8 cellular contexts compared by ENCODE assay signal in the genomic region with DNA sequence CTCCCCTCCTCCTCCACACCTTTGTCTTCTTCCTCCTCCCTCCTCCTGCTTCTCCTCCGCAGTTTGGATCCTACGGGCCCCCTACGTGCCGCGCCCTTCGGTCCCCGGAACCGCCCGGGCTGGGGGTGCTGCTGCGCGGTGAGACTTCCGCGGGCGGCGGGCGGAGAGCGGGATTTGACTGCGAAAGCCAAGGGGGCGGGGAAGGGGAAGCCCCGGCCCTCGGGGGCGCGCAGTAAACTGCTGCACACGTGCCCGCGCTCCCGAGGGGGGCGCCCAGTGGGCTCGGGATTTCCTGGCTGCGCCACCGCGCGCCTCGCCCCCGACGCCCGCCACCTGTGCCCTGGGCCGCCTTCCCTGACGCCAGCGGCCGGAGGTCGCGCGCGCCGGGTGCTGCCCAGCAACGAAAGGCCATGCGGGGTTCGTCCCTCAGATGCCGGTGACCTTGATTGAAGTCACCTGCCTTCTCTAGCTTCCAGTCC.
DNase-seq lines count a peak whose midpoint lies in the region; ATAC-seq and TF ChIP-seq lines count a peak whose summit lies in the region.

No MANE protein-coding gene starts in this region.

- peak overlapping the region; percentile 85 for H2AFZ ChIP-seq in SU-DHL-6 (ENCODE audit: low read depth, low read length, severe bottlenecking)

- H4K20me1 ChIP-seq in SU-DHL-6 (ENCODE audit: low read depth, low read length): no peaks in the 10 kb centered on the region

- peak overlapping the region; percentile 45 for H3K4me2 ChIP-seq in SU-DHL-6 (ENCODE audit: low read depth, low read length, poor library complexity, severe bottlenecking)

- H3K4me3 ChIP-seq in AG04449 (ENCODE audit: low read depth, low read length) (0 out of 2 replicates have a peak overlapping the region, but pooled peaks have one; percentile 8), SU-DHL-6 (ENCODE audit: insufficient read depth, low read length, poor library complexity, severe bottlenecking) (peak overlapping the region; percentile 50), iPS-11a (ENCODE audit: low read depth, low read length) (peak overlapping the region; percentile 56)

- CTCF ChIA-PET in AG04449 (lab: Yijun Ruan, JAX): interaction anchor here (0.8 to 7.6 kb wide), 6 partner anchors 14 to 821 kb away, joined by 3 to 68 read pairs (median 4); no protein-coding TSS in a partner anchor

- peak overlapping the region; percentile 57 for H3K9ac ChIP-seq in SU-DHL-6 (ENCODE audit: low read length)

- H3K9me3 ChIP-seq in SU-DHL-6 (ENCODE audit: insufficient read depth, low read length): no peaks in the 10 kb centered on the region

- in situ Hi-C loops in GM13977 (cut with MboI; ENCODE audit: low pct_unique_long_range_greater_than_20kb, low sequenced_read_pairs, unreplicated experiment): loop anchor here (10.0 kb wide), 1 partner anchor 813 kb away; no protein-coding TSS in a partner anchor

- DNase-seq in AG04449 (ENCODE audit: low read depth, low spot score): no peak
- DNase-seq in GM13977 (ENCODE audit: low spot score): peak; percentile 75
- peak; percentile 52 for DNase-seq in stimulated activated naive CD8-positive, alpha-beta T cell treated with anti-CD3 and anti-CD28 coated beads, Interleukin-15, Interleukin-2, amounts not matched to agents 100 U/mL and 50 U/mL, for 24 hours
- DNase-seq in kidney tubule cell (ENCODE audit: low spot score): no peak
- DNase-seq in activated CD4-positive, alpha-beta T cell treated with anti-CD3 and anti-CD28 coated beads for 48 hours: no peak

- no peaks in the 10 kb centered on the region for H3K36me3 ChIP-seq in SU-DHL-6 (ENCODE audit: low read length)

- no peak overlapping the region for H3K27ac ChIP-seq in SU-DHL-6 (ENCODE audit: low read depth, low read length)

- H3K27me3 ChIP-seq in SU-DHL-6 (ENCODE audit: low read length): no peaks in the 10 kb centered on the region

- TF ChIP-seq CTCF in AG04449 (IDR thresholded peaks at IDR 0.05; ENCODE audit: insufficient read depth, low read length, missing control alignments) (no peak), GM13977 (IDR thresholded peaks at IDR 0.05; ENCODE audit: extremely low read depth, insufficient read depth, missing control alignments) (no peak), SU-DHL-6 (IDR thresholded peaks at IDR 0.05; ENCODE audit: insufficient read depth, low read length, poor library complexity, severe bottlenecking) (no peak)

- no peaks in the 10 kb centered on the region for H3K9me2 ChIP-seq in SU-DHL-6 (replicated peaks; ENCODE audit: insufficient read depth, low read length)

- ATAC-seq in stimulated activated naive CD8-positive, alpha-beta T cell treated with anti-CD3 and anti-CD28 coated beads, Interleukin-15, Interleukin-2, amounts not matched to agents 100 U/mL and 50 U/mL, for 24 hours: no peak
- ATAC-seq in GM21447 (IDR thresholded peaks at IDR 0.05; ENCODE audit: unreplicated experiment): no peak

- POLR2A ChIA-PET in AG04449 (lab: Yijun Ruan, JAX): no interaction called here

- 0 out of 2 replicates have a peak, but pooled peaks cover 5% of the 10 kb centered on the region for H3F3A ChIP-seq in SU-DHL-6 (ENCODE audit: insufficient read depth)

- H3K79me2 ChIP-seq in SU-DHL-6 (ENCODE audit: insufficient read depth, low read length): no peaks in the 10 kb centered on the region

Comparison
In these comparisons a context has a peak if more than half of its experiments do, and no peak if none do; other contexts are left out.
1. DNase-seq: peak in GM13977 (single experiment) and stimulated activated naive CD8-positive, alpha-beta T cell treated with anti-CD3 and anti-CD28 coated beads, Interleukin-15, Interleukin-2, amounts not matched to agents 100 U/mL and 50 U/mL, for 24 hours (single experiment); none in AG04449 (single experiment), kidney tubule cell (single experiment) and activated CD4-positive, alpha-beta T cell treated with anti-CD3 and anti-CD28 coated beads for 48 hours (single experiment).
2. Peak in every context shown above with its lines, with median percentiles within 50 percentile points of each other: H3K4me3 ChIP-seq.